Comparison of ENCODE assay signal across 20 cellular contexts in the genomic region with DNA sequence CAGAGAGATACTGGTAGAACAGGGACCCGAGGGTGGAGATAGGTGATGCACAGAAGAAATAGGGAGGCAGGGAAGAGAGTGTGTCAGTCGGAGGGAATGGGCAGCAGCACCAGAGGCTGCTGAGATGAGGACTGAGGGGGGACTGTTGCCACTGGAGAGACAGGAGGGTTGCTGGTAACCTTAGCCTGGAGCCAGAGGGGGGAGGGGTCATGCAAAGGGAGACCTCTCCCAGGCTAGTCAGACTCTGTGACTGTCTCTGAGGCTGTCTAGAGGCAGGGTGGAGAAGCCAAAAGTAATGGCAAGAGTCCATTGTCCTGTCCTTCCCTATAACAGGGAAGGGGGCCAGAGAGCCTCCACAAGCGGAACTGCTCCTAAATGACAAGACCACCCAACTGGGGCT. TPM values are rescaled to one million over a fixed set of nuclear protein-coding genes. Genes with fewer than 3 reads are reported as not detected.
A peak's percentile ranks its signal among the peaks of the same experiment; 100 is the strongest.
DNase-seq lines count a peak whose midpoint lies in the region; ATAC-seq and TF ChIP-seq lines count a peak whose summit lies in the region.
"Had no signal": no experiment of that assay in that cellular context is flagged by ENCODE, and none has a peak within 500 bp of the region (broad histone marks: within the 10 kb centered on the region; RNA-seq: fewer than 3 reads in every experiment).

No MANE protein-coding gene starts in this region.

- intact Hi-C loops in CD4-positive, alpha-beta T cell (cut with DNase I, micrococcal nuclease) = loop anchor here in 1 of 2 experiments (5.0 kb wide), 1 partner anchor 100 kb away; a partner anchor contains a TSS
- intact Hi-C loops in natural killer cell (cut with micrococcal nuclease) (no loop called here), left ventricle myocardium superior (cut with micrococcal nuclease) (no loop called here)

- no peak overlapping the region for H3K4me3 Mint-ChIP-seq in CD4-positive, alpha-beta T cell
- H3K4me3 Mint-ChIP-seq in natural killer cell = peak overlapping the region; percentile 29

- no peaks in the 10 kb centered on the region for H3K36me3 ChIP-seq in effector memory CD4-positive, alpha-beta T cell (ENCODE audit: control insufficient read depth, insufficient read depth, low read length)
- no peaks in the 10 kb centered on the region for H3K36me3 ChIP-seq in BE2C

- no peak for ATAC-seq in CD4-positive, alpha-beta T cell (ENCODE audit: poor library complexity)
- ATAC-seq in natural killer cell (no peak), left ventricle myocardium superior (no peak)
- ATAC-seq: K562 had no signal

- H3K36me3 Mint-ChIP-seq in CD4-positive, alpha-beta T cell (ENCODE audit: low read depth) = no peaks in the 10 kb centered on the region
- H3K36me3 Mint-ChIP-seq in natural killer cell = no peaks in the 10 kb centered on the region
- H3K36me3 Mint-ChIP-seq: CD4-positive, CD25-positive, alpha-beta regulatory T cell had no signal

- peaks cover 4% of the 10 kb centered on the region for H3K9me3 Mint-ChIP-seq in CD4-positive, alpha-beta T cell
- peaks cover 0 to 5% of the 10 kb centered on the region in 2 donors for H3K9me3 Mint-ChIP-seq in natural killer cell

- H3K27ac Mint-ChIP-seq in CD4-positive, alpha-beta T cell = peak overlapping the region; percentile 59
- H3K27ac Mint-ChIP-seq in natural killer cell = peak overlapping the region in 1 of 2 donors; percentile 95

- peaks cover 6% of the 10 kb centered on the region for H3K27me3 Mint-ChIP-seq in CD4-positive, alpha-beta T cell
- peaks cover 3 to 5% of the 10 kb centered on the region in 2 donors for H3K27me3 Mint-ChIP-seq in natural killer cell (ENCODE audit: low read depth in 2 of 2)

- H3K27me3 ChIP-seq in CD4-positive, alpha-beta T cell (ENCODE audit: control insufficient read depth, insufficient read depth, low read length) = peaks cover 2% of the 10 kb centered on the region
- H3K27me3 ChIP-seq in effector memory CD4-positive, alpha-beta T cell (replicated peaks; ENCODE audit: control insufficient read depth, insufficient read depth, low read length, poor library complexity, severe bottlenecking) = no peaks in the 10 kb centered on the region
- no peaks in the 10 kb centered on the region for H3K27me3 ChIP-seq in BE2C

- no peak overlapping the region for H3K27ac ChIP-seq in CD4-positive, alpha-beta T cell (ENCODE audit: low read depth, low read length)
- peak overlapping the region; percentile 85 for H3K27ac ChIP-seq in effector memory CD4-positive, alpha-beta T cell (ENCODE audit: insufficient read depth, low read length, poor library complexity, severe bottlenecking)

- peaks cover 34% of the 10 kb centered on the region for H3K4me1 ChIP-seq in effector memory CD4-positive, alpha-beta T cell (ENCODE audit: control insufficient read depth, insufficient read depth, low read length, poor library complexity, severe bottlenecking)
- H3K4me1 ChIP-seq in BE2C = no peaks in the 10 kb centered on the region

- POLR2A ChIA-PET in CD4-positive, alpha-beta T cell (lab: Charles Lee) = no interaction called here

- H3K4me3 ChIP-seq in effector memory CD4-positive, alpha-beta T cell (ENCODE audit: insufficient read depth, low read depth, low read length, poor library complexity, severe bottlenecking) = no peak overlapping the region
- no peak overlapping the region for H3K4me3 ChIP-seq in BE2C (ENCODE audit: low read depth, low read length)
- H3K4me3 ChIP-seq: K562 had no signal

- no peak for DNase-seq in CD4-positive, alpha-beta T cell
- DNase-seq in ELF-1 (ENCODE audit: low read depth, low spot score) (peak; percentile 50), natural killer cell (no peak), BE2C (no peak), left ventricle myocardium superior (no peak)
- DNase-seq in effector memory CD4-positive, alpha-beta T cell = no peak
- DNase-seq in stimulated activated CD4-positive, alpha-beta T cell treated with anti-CD3 and anti-CD28 coated beads, Interleukin-2, amount 100 ng/mL, for 24 hours = no peak
- DNase-seq: ACHN; AML-193; CD4-positive, CD25-positive, alpha-beta regulatory T cell; DMS79 treated with DMSO at 0.1 percent for 48 hours; NCI-H1436 treated with DMSO at 0.1 percent for 48 hours; NCI-H2029 treated with DMSO at 0.1 percent for 48 hours; NCI-H2171 treated with DMSO at 0.1 percent for 48 hours; NCI-H446 treated with DMSO at 0.1 percent for 48 hours; NCI-H748 treated with DMSO at 0.1 percent for 48 hours; OCI-M1; RPMI8226; SIG-M5 had no signal

- no peaks in the 10 kb centered on the region for H3K9me3 ChIP-seq in CD4-positive, alpha-beta T cell (ENCODE audit: control insufficient read depth, low read length)
- H3K9me3 ChIP-seq in effector memory CD4-positive, alpha-beta T cell (ENCODE audit: control insufficient read depth, low read length) = no peaks in the 10 kb centered on the region
- H3K9me3 ChIP-seq in BE2C = no peaks in the 10 kb centered on the region

- no peak for TF ChIP-seq CTCF in CD4-positive, alpha-beta T cell (IDR thresholded peaks at IDR 0.05)
- TF ChIP-seq CTCF in natural killer cell (IDR thresholded peaks at IDR 0.05) (no peak), BE2C (IDR thresholded peaks at IDR 0.05; ENCODE audit: low read depth, low read length) (no peak)

- H3K4me1 Mint-ChIP-seq in CD4-positive, alpha-beta T cell (ENCODE audit: low read depth) = peaks cover 28% of the 10 kb centered on the region
- H3K4me1 Mint-ChIP-seq in natural killer cell = peaks cover 32% of the 10 kb centered on the region in 2 donors

- CTCF ChIA-PET in CD4-positive, alpha-beta T cell (lab: Charles Lee) = no interaction called here

RNA-seq across cellular contexts. Expression of a gene that starts 2.1 kb away (rescaled TPM):
- 1 to 10 TPM; 4.4 to 5.1 TPM for total RNA-seq in CD4-positive, alpha-beta T cell
- total RNA-seq in natural killer cell = 1 to 10 TPM; 6.1 to 7.5 (median 7.0) TPM
- polyA plus RNA-seq in BE2C (2012; ENCODE audit: insufficient read depth, insufficient read length, low read depth) = not detected
- 1.1 TPM for total RNA-seq in left ventricle myocardium superior
- total RNA-seq: K562 had no signal

RNA-seq across cellular contexts. Expression of a gene that starts 7.5 kb away (rescaled TPM):
- total RNA-seq in CD4-positive, alpha-beta T cell = 10 to 100 TPM; 67.0 to 69.8 TPM
- 10 to 100 TPM; 27.7 to 38.1 (median 29.4) TPM for total RNA-seq in natural killer cell
- polyA plus RNA-seq in BE2C (2012; ENCODE audit: insufficient read depth, insufficient read length, low read depth) = 0.85 TPM
- 6.9 TPM for total RNA-seq in left ventricle myocardium superior

RNA-seq across cellular contexts. Expression of a gene that starts 46.3 kb away (rescaled TPM):
- total RNA-seq in CD4-positive, alpha-beta T cell = 10 to 100 TPM; 23.2 to 24.4 TPM
- total RNA-seq in natural killer cell = 10 to 100 TPM; 25.6 to 27.8 (median 26.9) TPM
- polyA plus RNA-seq in BE2C (2012; ENCODE audit: insufficient read depth, insufficient read length, low read depth) = 12.7 TPM
- total RNA-seq in left ventricle myocardium superior = 2.7 TPM
